In the genomic region with DNA sequence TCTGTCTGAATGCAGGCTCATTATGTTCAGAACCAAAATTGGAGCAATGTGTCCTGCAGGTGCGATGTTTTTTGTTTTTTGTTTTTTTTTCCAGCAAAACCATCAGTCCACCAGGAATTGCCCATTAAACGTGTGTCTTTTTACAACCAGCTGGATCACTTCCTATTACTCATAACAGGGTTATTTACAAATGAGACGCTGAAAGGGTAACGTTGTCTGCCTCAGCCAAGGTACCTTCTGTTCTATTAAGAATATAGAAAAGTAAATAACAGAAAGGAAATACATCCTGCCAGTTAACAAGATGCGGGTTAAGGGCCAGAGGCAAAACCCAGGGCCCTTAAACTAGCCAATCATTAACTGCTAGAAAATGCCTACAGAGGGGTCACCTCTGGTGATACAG, we compare ENCODE assay signal across 15 cellular contexts.
A peak's percentile ranks its signal among the peaks of the same experiment; 100 is the strongest.
DNase-seq lines count a peak whose midpoint lies in the region; ATAC-seq and TF ChIP-seq lines count a peak whose summit lies in the region.
"Had no signal": no experiment of that assay in that cellular context is flagged by ENCODE, and none has a peak within 500 bp of the region (broad histone marks: within the 10 kb centered on the region; RNA-seq: fewer than 3 reads in every experiment).

No MANE protein-coding gene starts in this region.

- H3K9me2 ChIP-seq in GM23248 (ENCODE audit: insufficient read depth) = no peaks in the 10 kb centered on the region; the same call in 1 of the 2 replicates

- H3K36me3 ChIP-seq in GM23248 (ENCODE audit: low read depth) (no peaks in the 10 kb centered on the region), prostate gland (no peaks in the 10 kb centered on the region)

- no peak overlapping the region for H3K4me2 ChIP-seq in GM23248 (ENCODE audit: unreplicated experiment)

- no peaks in the 10 kb centered on the region for H4K20me1 ChIP-seq in GM23248 (ENCODE audit: insufficient read depth)

- H3F3A ChIP-seq in GM23248 (ENCODE audit: insufficient read depth) = no peaks in the 10 kb centered on the region

- TF ChIP-seq CTCF in epithelial cell of esophagus (IDR thresholded peaks at IDR 0.05; ENCODE audit: insufficient read depth, low read depth, low read length, missing control alignments) (no peak), prostate gland (IDR thresholded peaks at IDR 0.05) (no peak)

- H3K27me3 Mint-ChIP-seq in stimulated activated memory B cell treated with anti-CD40 and anti-IgM and Interleukin-4, amounts not matched to agents 10 μg/mL and 1 μg/mL and 100 μg/mL, for 72 hours = no peaks in the 10 kb centered on the region

- H3K27me3 ChIP-seq in GM23248 (replicated peaks; ENCODE audit: insufficient read depth) (no peaks in the 10 kb centered on the region), prostate gland (replicated peaks; ENCODE audit: insufficient read depth) (no peaks in the 10 kb centered on the region)

- TF ChIP-seq POLR2A in prostate gland (IDR thresholded peaks at IDR 0.05) = no peak

- H3K4me3 ChIP-seq in GM23248 = no peak overlapping the region
- no peak overlapping the region for H3K4me3 ChIP-seq in epithelial cell of esophagus (ENCODE audit: low read length)
- H3K4me3 ChIP-seq in prostate gland = no peak overlapping the region

- H3K79me2 ChIP-seq in GM23248 (ENCODE audit: insufficient read depth) = no peaks in the 10 kb centered on the region

- no peaks in the 10 kb centered on the region for H3K4me1 ChIP-seq in GM23248 (ENCODE audit: insufficient read depth)
- peaks cover 7% of the 10 kb centered on the region for H3K4me1 ChIP-seq in prostate gland (replicated peaks)

- H3K27ac ChIP-seq in GM23248 (no peak overlapping the region), prostate gland (peak overlapping the region; percentile 21 to 48)

- intact Hi-C loops in prostate gland (cut with DNase I) = no loop called here

- H3K9me3 Mint-ChIP-seq in stimulated activated memory B cell treated with anti-CD40 and anti-IgM and Interleukin-4, amounts not matched to agents 10 μg/mL and 1 μg/mL and 100 μg/mL, for 72 hours = no peaks in the 10 kb centered on the region
- H3K9me3 Mint-ChIP-seq: CD8-positive, alpha-beta memory T cell had no signal

- no peak overlapping the region for H3K4me3 Mint-ChIP-seq in stimulated activated memory B cell treated with anti-CD40 and anti-IgM and Interleukin-4, amounts not matched to agents 10 μg/mL and 1 μg/mL and 100 μg/mL, for 72 hours
- H3K4me3 Mint-ChIP-seq: CD8-positive, alpha-beta memory T cell had no signal

- in situ Hi-C loops in GM23248 (cut with MboI) = no loop called here

- WGBS in GM23248 (ENCODE audit: low coverage in 1 of 2, low lambda C conversion rate in 2 of 2, missing lambda C conversion rate in 2 of 2), 2 experiments = 60 to 66% methylated on average over 5 of the region's 5 CpGs
- WGBS in prostate gland = 13% methylated on average over 5 of the region's 5 CpGs

- DNase-seq in GM23248 = peak; percentile 15
- peak; percentile 56 for DNase-seq in NCI-H748 (lab: John Stamatoyannopoulos, UW; ENCODE audit: unreplicated experiment)
- DNase-seq in epithelial cell of esophagus (ENCODE audit: low read depth) = peak; percentile 71
- peak; percentile 57 for DNase-seq in prostate gland (ENCODE audit: low spot score)
- DNase-seq in stimulated activated CD8-positive, alpha-beta memory T cell treated with anti-CD3 and anti-CD28 coated beads, Interleukin-4, amount 100 ng/mL, for 48 hours = no peak
- no peak for DNase-seq in NCI-H226
- no peak for DNase-seq in NCI-H146 (lab: John Stamatoyannopoulos, UW)
- DNase-seq: activated CD4-positive, alpha-beta T cell treated with anti-CD3 and anti-CD28 coated beads for 1 hour; activated T-cell treated with anti-CD3 and anti-CD28 coated beads, Interleukin-2, amount 50 U/mL, for 48 hours; amniotic stem cell; CD8-positive, alpha-beta memory T cell; KBM-7; NCI-H2171 had no signal

- no peaks in the 10 kb centered on the region for H3K9me3 ChIP-seq in GM23248 (ENCODE audit: low read depth)
- H3K9me3 ChIP-seq in prostate gland = no peaks in the 10 kb centered on the region

- ATAC-seq in stimulated activated memory B cell treated with anti-CD40 and anti-IgM and Interleukin-4, amounts not matched to agents 10 μg/mL and 1 μg/mL and 100 μg/mL, for 72 hours = no peak
- ATAC-seq: left lobe of liver had no signal

- no peak overlapping the region for H3K9ac ChIP-seq in GM23248

- no peaks in the 10 kb centered on the region for H3K4me1 Mint-ChIP-seq in stimulated activated memory B cell treated with anti-CD40 and anti-IgM and Interleukin-4, amounts not matched to agents 10 μg/mL and 1 μg/mL and 100 μg/mL, for 72 hours

- no peaks in the 10 kb centered on the region for H3K36me3 Mint-ChIP-seq in stimulated activated memory B cell treated with anti-CD40 and anti-IgM and Interleukin-4, amounts not matched to agents 10 μg/mL and 1 μg/mL and 100 μg/mL, for 72 hours
- H3K36me3 Mint-ChIP-seq: CD8-positive, alpha-beta memory T cell had no signal

- no peak overlapping the region for H3K27ac Mint-ChIP-seq in stimulated activated memory B cell treated with anti-CD40 and anti-IgM and Interleukin-4, amounts not matched to agents 10 μg/mL and 1 μg/mL and 100 μg/mL, for 72 hours
- H3K27ac Mint-ChIP-seq: CD8-positive, alpha-beta memory T cell had no signal

- no peak overlapping the region for H2AFZ ChIP-seq in GM23248

Comparison
In these comparisons a context has a peak if more than half of its experiments do, and no peak if none do; other contexts are left out.
1. DNase-seq: peak in GM23248 (single experiment), NCI-H748 (single experiment), epithelial cell of esophagus (single experiment) and prostate gland (single experiment); none in stimulated activated CD8-positive, alpha-beta memory T cell treated with anti-CD3 and anti-CD28 coated beads, Interleukin-4, amount 100 ng/mL, for 48 hours (single experiment), NCI-H226 (single experiment) and NCI-H146 (single experiment).